In the genomic region with DNA sequence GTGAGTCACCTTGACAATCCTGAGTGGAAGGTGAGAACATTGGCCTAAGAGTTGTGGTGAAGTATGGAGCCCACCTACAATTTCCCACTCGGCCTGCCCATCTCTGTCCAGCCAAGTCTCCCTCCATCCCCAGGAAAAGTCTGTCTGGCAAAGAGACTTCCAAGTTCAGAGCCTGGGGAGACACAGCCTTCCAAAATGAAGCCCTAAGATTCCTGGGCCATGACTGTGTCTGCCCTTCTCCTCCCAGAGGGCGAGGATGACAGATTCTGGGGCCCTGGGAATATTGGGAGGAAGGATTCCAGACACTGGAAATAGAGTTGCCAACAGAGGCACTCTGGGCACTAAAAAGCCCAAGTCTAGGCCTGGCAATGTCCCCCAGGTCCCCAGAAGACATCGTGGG, we compare ENCODE assay signal across 11 cellular contexts.
DNase-seq lines count a peak whose midpoint lies in the region; FAIRE-seq and TF ChIP-seq lines count a peak whose summit lies in the region.
"Had no signal": no experiment of that assay in that cellular context is flagged by ENCODE, and none has a peak within 500 bp of the region (broad histone marks: within the 10 kb centered on the region; RNA-seq: fewer than 3 reads in every experiment).

No MANE protein-coding gene starts in this region.

- 87 to 97% (median 93%) methylated on average over 3 of the region's 3 CpGs for WGBS in small intestine, 3 donors

- in situ Hi-C loops in GM13977 (cut with MboI; ENCODE audit: low pct_unique_long_range_greater_than_20kb, low sequenced_read_pairs, unreplicated experiment): no loop called here

- H3K4me3 ChIP-seq in cardiac fibroblast (replicated peaks in 1 of 2; ENCODE audit: low read depth in 2 of 2, low read length in 2 of 2): no peak overlapping the region
- no peak overlapping the region for H3K4me3 ChIP-seq in small intestine (ENCODE audit: low read depth in 1 of 2, low read length in 2 of 2)

- no peak for TF ChIP-seq CTCF in cardiac fibroblast (IDR thresholded peaks at IDR 0.05; ENCODE audit: low read depth, low read length)
- no peak for TF ChIP-seq CTCF in GM13977 (IDR thresholded peaks at IDR 0.05; ENCODE audit: extremely low read depth, insufficient read depth, missing control alignments)

- FAIRE-seq in urothelium cell line (lab: Jason Lieb, UNC) (no peak), small intestine (lab: Jason Lieb, UNC) (no peak)

- no peaks in the 10 kb centered on the region for H3K36me3 ChIP-seq in small intestine (ENCODE audit: control insufficient read depth in 2 of 2, insufficient read depth in 2 of 2, low read length in 2 of 2)

- H3K9me3 ChIP-seq in small intestine (ENCODE audit: control insufficient read depth, low read depth): no peaks in the 10 kb centered on the region

- H3K4me1 ChIP-seq in small intestine (ENCODE audit: control insufficient read depth in 2 of 2, insufficient read depth in 1 of 2, low read depth in 1 of 2, low read length in 1 of 2): no peaks in the 10 kb centered on the region

- no peaks in the 10 kb centered on the region for H3K27me3 ChIP-seq in small intestine (ENCODE audit: control insufficient read depth in 2 of 2, insufficient read depth in 2 of 2, low read length in 2 of 2)

- DNase-seq in M059J (ENCODE audit: low read depth): peak; percentile 98
- DNase-seq in cardiac fibroblast (ENCODE audit: low read depth in 2 of 2): peak; percentile 78 to 94
- peak; percentile 83 for DNase-seq in kidney tubule cell (ENCODE audit: low spot score)
- DNase-seq in urothelium cell line (ENCODE audit: low spot score): peak; percentile 89
- no peak for DNase-seq in iPS-NIHi7 (ENCODE audit: extremely low spot score)
- DNase-seq in GM13977 (ENCODE audit: low spot score): no peak
- DNase-seq in small intestine: no peak
- no peak for DNase-seq in hippocampal formation (lab: John Stamatoyannopoulos, UW)
- DNase-seq: effector memory CD8-positive, alpha-beta T cell; MM.1S; NCI-H774 had no signal

- H3K27ac ChIP-seq in small intestine (ENCODE audit: low read depth in 1 of 2, low read length in 1 of 2): peak overlapping the region in 1 of 2 donors; percentile 83

Comparison
In these comparisons a context has a peak if more than half of its experiments do, and no peak if none do; other contexts are left out.
1. DNase-seq: peak in M059J (single experiment), cardiac fibroblast (2 of 2), kidney tubule cell (single experiment) and urothelium cell line (single experiment); none in iPS-NIHi7 (single experiment), GM13977 (single experiment), small intestine (single experiment) and hippocampal formation (0 of 2).